ENCODE assay signal across 7 cellular contexts in genomic region chr16:29806096-29806579, GRCh38. TPM values are rescaled to one million over a fixed set of nuclear protein-coding genes. Genes with fewer than 3 reads are reported as not detected.
DNase-seq lines count a peak whose midpoint lies in the region; ATAC-seq and TF ChIP-seq lines count a peak whose summit lies in the region.

MAZ (plus strand) TSS chr16:29806529; CDS start chr16:29806702, 173 bp downstream.

- CTCF ChIA-PET in WTC11 (lab: Charles Lee): interaction anchor here (0.6 to 3.3 kb wide), 7 partner anchors 11 to 225 kb away, joined by 3 to 33 read pairs (median 19); partner anchors contain the start of genes ASPHD1, PAGR1, SEZ6L2 and TLCD3B

- no peaks in the 10 kb centered on the region for H3K9me3 ChIP-seq in mucosa of stomach (ENCODE audit: control insufficient read depth, low read length)

- peak within 1 kb of the TSS; percentile 96 for H3K27ac ChIP-seq in KMS-11

- peaks cover 50% of the 10 kb centered on the region for H3K4me1 Mint-ChIP-seq in WTC11
- peaks cover 35% of the 10 kb centered on the region for H3K4me1 Mint-ChIP-seq in endothelial cell (ENCODE audit: unreplicated experiment)
- H3K4me1 Mint-ChIP-seq in type B pancreatic cell (ENCODE audit: unreplicated experiment): peaks cover 39% of the 10 kb centered on the region

- DNase-seq in GDM1 (lab: John Stamatoyannopoulos, UW) (peak; percentile 89), WTC11 (ENCODE audit: low spot score) (no peak), endothelial cell (ENCODE audit: low spot score) (no peak), type B pancreatic cell (ENCODE audit: extremely low spot score, unreplicated experiment) (no peak), NCI-H446 treated with DMSO at 0.1 percent for 48 hours (lab: John Stamatoyannopoulos, UW) (no peak)

- H3K9me3 Mint-ChIP-seq in WTC11: no peaks in the 10 kb centered on the region
- no peaks in the 10 kb centered on the region for H3K9me3 Mint-ChIP-seq in endothelial cell (ENCODE audit: unreplicated experiment)
- no peaks in the 10 kb centered on the region for H3K9me3 Mint-ChIP-seq in type B pancreatic cell

- no peaks in the 10 kb centered on the region for H3K27me3 ChIP-seq in KMS-11 (ENCODE audit: insufficient read depth, low read depth)
- H3K27me3 ChIP-seq in mucosa of stomach (ENCODE audit: control insufficient read depth, insufficient read depth, low read length): no peaks in the 10 kb centered on the region

- TF ChIP-seq CTCF in KMS-11 (conservative IDR thresholded peaks at IDR 0.05; ENCODE audit: low read depth, low read length) (no peak), WTC11 (IDR thresholded peaks at IDR 0.05) (no peak), endothelial cell (IDR thresholded peaks at IDR 0.05; ENCODE audit: unreplicated experiment) (no peak), type B pancreatic cell (conservative IDR thresholded peaks at IDR 0.05) (no peak)

- no peak for ATAC-seq in WTC11

- peak within 1 kb of the TSS; percentile 100; the same call in 1 of the 2 replicates for H3K27ac Mint-ChIP-seq in WTC11
- no peak within 1 kb of the TSS for H3K27ac Mint-ChIP-seq in endothelial cell (ENCODE audit: unreplicated experiment)
- H3K27ac Mint-ChIP-seq in type B pancreatic cell: peak within 1 kb of the TSS; percentile 98

- peaks cover 33% of the 10 kb centered on the region for H3K79me2 ChIP-seq in KMS-11 (ENCODE audit: insufficient read depth, low read depth)

- peak within 1 kb of the TSS; percentile 99 for H3K4me3 Mint-ChIP-seq in WTC11
- H3K4me3 Mint-ChIP-seq in endothelial cell (ENCODE audit: unreplicated experiment): peak within 1 kb of the TSS; percentile 99
- peak within 1 kb of the TSS; percentile 98 for H3K4me3 Mint-ChIP-seq in type B pancreatic cell

- H4K20me1 ChIP-seq in KMS-11 (ENCODE audit: insufficient read depth): no peaks in the 10 kb centered on the region

- POLR2A ChIA-PET in WTC11 (lab: Charles Lee): interaction anchor here (0.6 to 2.4 kb wide), 8 partner anchors 10 to 989 kb away, joined by 3 to 12 read pairs (median 5); partner anchors contain the start of genes CDIPT, KIF22, PAGR1 and QPRT

- peak within 1 kb of the TSS; percentile 83 for H3K4me2 ChIP-seq in KMS-11

- H2AFZ ChIP-seq in KMS-11 (ENCODE audit: low read depth): no peak within 1 kb of the TSS; the same call in 1 of the 2 replicates

- no peak within 1 kb of the TSS for H3K4me3 ChIP-seq in KMS-11 (IDR thresholded peaks at IDR 0.05; ENCODE audit: insufficient read depth, low read depth, low read length)
- peak within 1 kb of the TSS; percentile 67 for H3K4me3 ChIP-seq in mucosa of stomach (ENCODE audit: low read length)

- H3K36me3 Mint-ChIP-seq in WTC11: peaks cover 26% of the 10 kb centered on the region
- H3K36me3 Mint-ChIP-seq in endothelial cell (ENCODE audit: low read depth, unreplicated experiment): peaks cover 14% of the 10 kb centered on the region
- peaks cover 9% of the 10 kb centered on the region for H3K36me3 Mint-ChIP-seq in type B pancreatic cell

- H3K27me3 Mint-ChIP-seq in WTC11 (ENCODE audit: low read depth) (no peaks in the 10 kb centered on the region), endothelial cell (ENCODE audit: unreplicated experiment) (peaks cover 25% of the 10 kb centered on the region), type B pancreatic cell (no peaks in the 10 kb centered on the region)

- H3K4me1 ChIP-seq in KMS-11 (ENCODE audit: low read depth, poor library complexity, severe bottlenecking): peaks cover 50% of the 10 kb centered on the region
- H3K4me1 ChIP-seq in mucosa of stomach (ENCODE audit: control insufficient read depth, insufficient read depth, low read length): peaks cover 46% of the 10 kb centered on the region

- H3K36me3 ChIP-seq in KMS-11 (ENCODE audit: insufficient read depth): peaks cover 6% of the 10 kb centered on the region; the same call in 1 of the 2 replicates
- peaks cover 5% of the 10 kb centered on the region for H3K36me3 ChIP-seq in mucosa of stomach (ENCODE audit: control insufficient read depth, insufficient read depth, low read length)

- peak within 1 kb of the TSS; percentile 89 for H3K9ac ChIP-seq in KMS-11
- H3K9ac ChIP-seq in mucosa of stomach (ENCODE audit: low read length): peak within 1 kb of the TSS; percentile 96

TF ChIP-seq in WTC11, 78 proteins besides CTCF, POLR2A, EP300 and RAD21:
- TF ChIP-seq GRHL2 (CRISPR knock-in tag; IDR thresholded peaks at IDR 0.05; ENCODE audit: insufficient replicate concordance, severe bottlenecking): no peak
- TF ChIP-seq ZNF121 (CRISPR knock-in tag; IDR thresholded peaks at IDR 0.05): no peak

RNA-seq across cellular contexts. Expression of gene MAZ, which starts in this region (rescaled TPM):
- total RNA-seq in WTC11 (2021) (392 to 405 TPM (median 395 TPM) in 3 replicates), endothelial cell (ENCODE audit: unreplicated experiment) (407 TPM), type B pancreatic cell (ENCODE audit: low replicate concordance) (207 and 294 TPM in 2 replicates)
